In the genomic region with DNA sequence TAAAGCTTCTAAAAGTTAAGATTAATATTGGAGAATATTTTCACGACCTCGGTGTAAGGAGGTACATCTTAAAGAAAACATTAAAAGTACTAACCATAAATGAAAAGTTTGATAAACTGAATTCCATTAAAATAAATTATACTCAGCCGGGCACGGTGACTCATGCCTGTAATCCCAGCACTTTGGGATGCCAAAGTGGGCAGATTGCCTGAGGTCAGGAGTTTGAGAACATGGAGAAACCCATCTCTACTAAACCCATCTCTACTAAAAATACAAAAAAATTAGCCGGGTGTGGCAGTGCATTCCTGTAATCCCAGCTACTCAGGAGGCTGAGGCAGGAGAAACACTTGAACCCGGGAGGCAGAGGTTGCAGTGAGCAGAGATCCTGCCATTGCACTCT, we compare ENCODE assay signal across 8 cellular contexts. TPM values are rescaled to one million over a fixed set of nuclear protein-coding genes. Genes with fewer than 3 reads are reported as not detected.
"Had no signal": no experiment of that assay in that cellular context is flagged by ENCODE, and none has a peak within 500 bp of the region (broad histone marks: within the 10 kb centered on the region; RNA-seq: fewer than 3 reads in every experiment).

No MANE protein-coding gene starts in this region.

RNA-seq across cellular contexts. Expression of gene ITLN2, which starts 8.7 kb away (rescaled TPM):
- total RNA-seq: activated CD4-positive, alpha-beta memory T cell treated with anti-CD3 and anti-CD28 coated beads, Interleukin-2, amount 10 ng/mL, durations not matched to agents 7 days and 5 days; activated CD4-positive, alpha-beta T cell treated with anti-CD3 and anti-CD28 coated beads for 36 hours; activated CD8-positive, alpha-beta memory T cell treated with anti-CD3 and anti-CD28 coated beads for 36 hours; activated naive CD4-positive, alpha-beta T cell treated with anti-CD3 and anti-CD28 coated beads for 36 hours; activated T-helper 17 cell treated with anti-CD3 and anti-CD28 coated beads, Interleukin-2, amount 50 U/mL, for 72 hours; cardiac septum; Right ventricle myocardium inferior; T-helper 1 cell treated with Interleukin-12 subunit alpha and Interleukin-12 subunit beta and Interleukin-4 antibody, amounts not matched to agents 30 ng/mL and 1 ng/mL, for 36 hours had no signal
